In genomic region chr1:150813028-150813707, GRCh38 we compare ENCODE assay signal across 9 cellular contexts. TPM values are rescaled to one million over a fixed set of nuclear protein-coding genes. Genes with fewer than 3 reads are reported as not detected.
DNase-seq lines count a peak whose midpoint lies in the region; ATAC-seq and TF ChIP-seq lines count a peak whose summit lies in the region.
"Had no signal": no experiment of that assay in that cellular context is flagged by ENCODE, and none has a peak within 500 bp of the region (broad histone marks: within the 10 kb centered on the region; RNA-seq: fewer than 3 reads in every experiment).

No MANE protein-coding gene starts in this region.

- intact Hi-C loops in OCI-LY7 (cut with micrococcal nuclease; ENCODE audit: unreplicated experiment) = loop anchor here (1.0 kb wide), 1 partner anchor 252 kb away; no protein-coding TSS in a partner anchor
- intact Hi-C loops in CD4-positive, alpha-beta T cell (cut with DNase I, micrococcal nuclease) = no loop called here

- no peak overlapping the region for H2AFZ ChIP-seq in OCI-LY7 (ENCODE audit: low read length)

- peaks cover 2% of the 10 kb centered on the region for H3K4me1 Mint-ChIP-seq in CD4-positive, alpha-beta T cell (ENCODE audit: low read depth)

- H3K9me3 Mint-ChIP-seq in CD4-positive, alpha-beta T cell = no peaks in the 10 kb centered on the region
- H3K9me3 Mint-ChIP-seq: T-helper 1 cell treated with Interleukin-12 subunit alpha and Interleukin-12 subunit beta and Interleukin-4 antibody, amounts not matched to agents 30 μg/mL and 1 μg/mL, for 36 hours had no signal

- H3K27me3 ChIP-seq in CD4-positive, alpha-beta T cell (ENCODE audit: control insufficient read depth, insufficient read depth, low read length) = no peaks in the 10 kb centered on the region

- peaks cover 32% of the 10 kb centered on the region for H3K36me3 Mint-ChIP-seq in CD4-positive, alpha-beta T cell (ENCODE audit: low read depth)

- H3K4me3 ChIP-seq in OCI-LY7 (ENCODE audit: low read depth, low read length, poor library complexity, severe bottlenecking) = no peak overlapping the region

- BruUV-seq in OCI-LY7 (replicated peaks; lab: Mats Ljungman, UMichigan) = no TSS peak

- ATAC-seq in CD4-positive, alpha-beta T cell (ENCODE audit: poor library complexity) = no peak
- ATAC-seq in HG02884 (IDR thresholded peaks at IDR 0.05; ENCODE audit: unreplicated experiment) = no peak

- H3K4me3 Mint-ChIP-seq in CD4-positive, alpha-beta T cell = no peak overlapping the region
- H3K4me3 Mint-ChIP-seq: T-helper 1 cell treated with Interleukin-12 subunit alpha and Interleukin-12 subunit beta and Interleukin-4 antibody, amounts not matched to agents 30 μg/mL and 1 μg/mL, for 36 hours had no signal

- H3K79me2 ChIP-seq in OCI-LY7 (ENCODE audit: insufficient read depth, low read depth, low read length) = no peaks in the 10 kb centered on the region

- no peak overlapping the region for H3K27ac Mint-ChIP-seq in CD4-positive, alpha-beta T cell
- H3K27ac Mint-ChIP-seq: T-helper 1 cell treated with Interleukin-12 subunit alpha and Interleukin-12 subunit beta and Interleukin-4 antibody, amounts not matched to agents 30 μg/mL and 1 μg/mL, for 36 hours had no signal

- H3K4me1 ChIP-seq in OCI-LY7 (ENCODE audit: insufficient read depth, low read length, poor library complexity, severe bottlenecking) = no peaks in the 10 kb centered on the region

- H3K9me3 ChIP-seq in OCI-LY7 (ENCODE audit: low read length) = no peaks in the 10 kb centered on the region
- H3K9me3 ChIP-seq in CD4-positive, alpha-beta T cell (ENCODE audit: control insufficient read depth, low read length) = no peaks in the 10 kb centered on the region

- H3K9me2 ChIP-seq in OCI-LY7 (ENCODE audit: insufficient read depth, low read length) = no peaks in the 10 kb centered on the region

- H4K20me1 ChIP-seq in OCI-LY7 (ENCODE audit: insufficient read depth, low read length) = no peaks in the 10 kb centered on the region

- DNase-seq in DMS153 treated with DMSO at 0.1 percent for 48 hours (lab: John Stamatoyannopoulos, UW; ENCODE audit: unreplicated experiment) (peak; percentile 84), HPDE6-E6E7 (ENCODE audit: extremely low spot score) (peak; percentile 65), OCI-LY7 (ENCODE audit: low spot score) (peak; percentile 36), dermis microvascular lymphatic vessel endothelial cell (ENCODE audit: low read depth in 2 of 2) (peak; percentile 64 to 81), medulla oblongata (ENCODE audit: extremely low spot score) (peak; percentile 51)
- no peak for DNase-seq in NK-92 treated with Interleukin-12 subunit alpha and Interleukin-12 subunit beta, amount 100 ng/mL, for 24 hours (lab: John Stamatoyannopoulos, UW)
- DNase-seq in CD4-positive, alpha-beta T cell = no peak

- H3K27ac ChIP-seq in OCI-LY7 (ENCODE audit: low read depth, low read length, poor library complexity, severe bottlenecking) = no peak overlapping the region
- H3K27ac ChIP-seq in CD4-positive, alpha-beta T cell (ENCODE audit: low read depth, low read length) = no peak overlapping the region

- no peak overlapping the region for H3K4me2 ChIP-seq in OCI-LY7 (ENCODE audit: low read length)

- H3K27me3 Mint-ChIP-seq in CD4-positive, alpha-beta T cell = no peaks in the 10 kb centered on the region

- peak; percentile 75 for TF ChIP-seq CTCF in OCI-LY7 (conservative IDR thresholded peaks at IDR 0.05; ENCODE audit: low read length)
- TF ChIP-seq CTCF in CD4-positive, alpha-beta T cell (IDR thresholded peaks at IDR 0.05) = no peak

- POLR2A ChIA-PET in OCI-LY7 (lab: Charles Lee) = interaction anchor here (0.6 to 0.8 kb wide), 4 partner anchors 9 to 163 kb away, joined by 3 to 5 read pairs (median 3); no protein-coding TSS in a partner anchor
- POLR2A ChIA-PET in CD4-positive, alpha-beta T cell (lab: Charles Lee) = no interaction called here

- CTCF ChIA-PET in OCI-LY7 (lab: Charles Lee; ENCODE audit: unreplicated experiment) = interaction anchor here (0.5 kb wide), 1 partner anchor 395 kb away, joined by 3 read pairs; no protein-coding TSS in a partner anchor
- CTCF ChIA-PET in CD4-positive, alpha-beta T cell (lab: Charles Lee) = no interaction called here

- peaks cover 59% of the 10 kb centered on the region for H3K36me3 ChIP-seq in OCI-LY7 (ENCODE audit: insufficient read depth, low read length)

RNA-seq across cellular contexts. Expression of gene CTSK, which starts 5.1 kb away (rescaled TPM):
- total RNA-seq in OCI-LY7 (2014; rRNA removed; shearing (Covaris generic)) = 1.6 and 1.8 TPM in 2 replicates
- 1.8 and 2.1 TPM in 2 replicates for total RNA-seq in OCI-LY7 (2022)
- total RNA-seq in dermis microvascular lymphatic vessel endothelial cell = 0.51 and 0.63 TPM in 2 replicates
- total RNA-seq in CD4-positive, alpha-beta T cell = 10 to 100 TPM; 11.2 to 11.8 TPM

RNA-seq across cellular contexts. Expression of gene CTSS, which starts 47.6 kb away (rescaled TPM):
- 38.7 and 47.4 TPM in 2 replicates for total RNA-seq in OCI-LY7 (2014; rRNA removed; shearing (Covaris generic))
- total RNA-seq in OCI-LY7 (2022) (40.6 and 42.6 TPM in 2 replicates), dermis microvascular lymphatic vessel endothelial cell (27.9 and 51.7 TPM in 2 replicates)
- total RNA-seq in CD4-positive, alpha-beta T cell = 10 to 100 TPM; 83.1 to 83.5 TPM

Comparison
In these comparisons a context has a peak if more than half of its experiments do, and no peak if none do; other contexts are left out.
1. DNase-seq: peak in DMS153 treated with DMSO at 0.1 percent for 48 hours (single experiment), HPDE6-E6E7 (single experiment), OCI-LY7 (single experiment), dermis microvascular lymphatic vessel endothelial cell (2 of 2) and medulla oblongata (single experiment); none in NK-92 treated with Interleukin-12 subunit alpha and Interleukin-12 subunit beta, amount 100 ng/mL, for 24 hours (single experiment) and CD4-positive, alpha-beta T cell (0 of 10).